In genomic region chr7:3649678-3650445, GRCh38 we compare ENCODE assay signal across 1 cellular context.
TF ChIP-seq lines count a peak whose summit lies in the region.

No MANE protein-coding gene starts in this region.

TF ChIP-seq in SK-N-SH, 30 proteins besides CTCF, POLR2A, EP300 and RAD21 (continued from another document):
- no peak for TF ChIP-seq RCOR1 (IDR thresholded peaks at IDR 0.05; ENCODE audit: low read length)
